1 cellular context compared by ENCODE assay signal in genomic region chr16:9225527-9226316, GRCh38.
TF ChIP-seq lines count a peak whose summit lies in the region.

No MANE protein-coding gene starts in this region.

TF ChIP-seq in HepG2, 621 proteins besides CTCF, POLR2A, EP300 and RAD21 (continued from another document):
- peak; percentile 100 for TF ChIP-seq ZNF512 (CRISPR knock-in tag; IDR thresholded peaks at IDR 0.05)
- no peak for TF ChIP-seq IRX3 (CRISPR knock-in tag; IDR thresholded peaks at IDR 0.05; ENCODE audit: borderline replicate concordance, low read depth)
- peak; percentile 74 for TF ChIP-seq HNRNPK (IDR thresholded peaks at IDR 0.05; ENCODE audit: low read depth, low read length, poor library complexity, severe bottlenecking)
- TF ChIP-seq CEBPG (CRISPR knock-in tag; IDR thresholded peaks at IDR 0.05) = 0 out of 2 replicates have a peak, but pooled peaks have one; percentile 10
- TF ChIP-seq, protein P1, sequence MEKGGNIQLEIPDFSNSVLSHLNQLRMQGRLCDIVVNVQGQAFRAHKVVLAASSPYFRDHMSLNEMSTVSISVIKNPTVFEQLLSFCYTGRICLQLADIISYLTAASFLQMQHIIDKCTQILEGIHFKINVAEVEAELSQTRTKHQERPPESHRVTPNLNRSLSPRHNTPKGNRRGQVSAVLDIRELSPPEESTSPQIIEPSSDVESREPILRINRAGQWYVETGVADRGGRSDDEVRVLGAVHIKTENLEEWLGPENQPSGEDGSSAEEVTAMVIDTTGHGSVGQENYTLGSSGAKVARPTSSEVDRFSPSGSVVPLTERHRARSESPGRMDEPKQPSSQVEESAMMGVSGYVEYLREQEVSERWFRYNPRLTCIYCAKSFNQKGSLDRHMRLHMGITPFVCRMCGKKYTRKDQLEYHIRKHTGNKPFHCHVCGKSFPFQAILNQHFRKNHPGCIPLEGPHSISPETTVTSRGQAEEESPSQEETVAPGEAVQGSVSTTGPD (CRISPR knock-in tag; IDR thresholded peaks at IDR 0.05) = no peak
- peak; percentile 72 for TF ChIP-seq SMC3 (IDR thresholded peaks at IDR 0.05; ENCODE audit: low read length)
- TF ChIP-seq KDM6A (CRISPR knock-in tag; IDR thresholded peaks at IDR 0.05; ENCODE audit: low read depth) = no peak
- TF ChIP-seq ZNF713 (CRISPR knock-in tag; IDR thresholded peaks at IDR 0.05) = no peak
- TF ChIP-seq SOX6 (IDR thresholded peaks at IDR 0.05) = 0 out of 2 replicates have a peak, but pooled peaks have one; percentile 44
- TF ChIP-seq SOX6 (CRISPR knock-in tag; IDR thresholded peaks at IDR 0.05) = no peak
- TF ChIP-seq AHDC1 (CRISPR knock-in tag; IDR thresholded peaks at IDR 0.05; ENCODE audit: borderline replicate concordance) = no peak
- TF ChIP-seq PCBP2 (optimal IDR thresholded peaks at IDR 0.05; ENCODE audit: low read depth, low read length, poor library complexity, severe bottlenecking) = peak; percentile 91
- peak; percentile 60 for TF ChIP-seq STAG1 (CRISPR knock-in tag; IDR thresholded peaks at IDR 0.05)
- no peak for TF ChIP-seq PRPF4 (IDR thresholded peaks at IDR 0.05; ENCODE audit: low read depth, low read length, poor library complexity, severe bottlenecking)
